27 cellular contexts compared by ENCODE assay signal in genomic region chr9:137951597-137952490, GRCh38.
"Had no signal": no experiment of that assay in that cellular context is flagged by ENCODE, and none has a peak within 500 bp of the region (broad histone marks: within the 10 kb centered on the region; RNA-seq: fewer than 3 reads in every experiment).

No MANE protein-coding gene starts in this region.

- H3K36me3 ChIP-seq: brain microvascular endothelial cell had no signal

- H3K4me1 Mint-ChIP-seq: activated CD4-positive, alpha-beta memory T cell treated with anti-CD3 and anti-CD28 coated beads, Interleukin-2, amount 10 ng/mL, durations not matched to agents 7 days and 5 days; activated CD8-positive, alpha-beta memory T cell treated with anti-CD3 and anti-CD28 coated beads, Interleukin-2, amount 10 ng/mL, durations not matched to agents 7 days and 5 days; activated naive CD8-positive, alpha-beta T cell treated with anti-CD3 and anti-CD28 coated beads for 36 hours had no signal

- H3K27me3 Mint-ChIP-seq: activated CD4-positive, alpha-beta memory T cell treated with anti-CD3 and anti-CD28 coated beads, Interleukin-2, amount 10 ng/mL, durations not matched to agents 7 days and 5 days; activated CD8-positive, alpha-beta memory T cell treated with anti-CD3 and anti-CD28 coated beads, Interleukin-2, amount 10 ng/mL, durations not matched to agents 7 days and 5 days had no signal

- H3K27me3 ChIP-seq: brain microvascular endothelial cell had no signal

- H3K4me3 Mint-ChIP-seq: activated CD4-positive, alpha-beta memory T cell treated with anti-CD3 and anti-CD28 coated beads, Interleukin-2, amount 10 ng/mL, durations not matched to agents 7 days and 5 days; activated CD8-positive, alpha-beta memory T cell treated with anti-CD3 and anti-CD28 coated beads, Interleukin-2, amount 10 ng/mL, durations not matched to agents 7 days and 5 days; activated naive CD8-positive, alpha-beta T cell treated with anti-CD3 and anti-CD28 coated beads for 36 hours had no signal

- ATAC-seq: activated CD8-positive, alpha-beta memory T cell treated with anti-CD3 and anti-CD28 coated beads, Interleukin-2, amount 10 ng/mL, durations not matched to agents 7 days and 5 days; K562; Panc1 had no signal

- H3K27ac Mint-ChIP-seq: activated CD4-positive, alpha-beta memory T cell treated with anti-CD3 and anti-CD28 coated beads, Interleukin-2, amount 10 ng/mL, durations not matched to agents 7 days and 5 days; activated CD8-positive, alpha-beta memory T cell treated with anti-CD3 and anti-CD28 coated beads, Interleukin-2, amount 10 ng/mL, durations not matched to agents 7 days and 5 days; activated naive CD8-positive, alpha-beta T cell treated with anti-CD3 and anti-CD28 coated beads for 36 hours had no signal

- DNase-seq: activated CD4-positive, alpha-beta memory T cell treated with anti-CD3 and anti-CD28 coated beads, Interleukin-2, amount 10 ng/mL, durations not matched to agents 7 days and 5 days; activated CD4-positive, alpha-beta T cell treated with anti-CD3 and anti-CD28 coated beads for 1 hour; activated CD4-positive, alpha-beta T cell treated with anti-CD3 and anti-CD28 coated beads for 48 hours; activated CD4-positive, CD25-positive, alpha-beta regulatory T cell; activated CD8-positive, alpha-beta memory T cell treated with anti-CD3 and anti-CD28 coated beads for 24 hours; activated CD8-positive, alpha-beta memory T cell treated with anti-CD3 and anti-CD28 coated beads, Interleukin-2, amount 10 ng/mL, durations not matched to agents 7 days and 5 days; activated CD8-positive, alpha-beta memory T cell treated with anti-CD3 and anti-CD28 coated beads, Interleukin-2, amount 50 U/mL, for 48 hours; activated effector memory CD4-positive, alpha-beta T cell treated with Interleukin-2 at 50 U/mL for 16 hours; activated naive CD4-positive, alpha-beta T cell treated with anti-CD3 and anti-CD28 coated beads, Interleukin-2, amount 50 U/mL, for 16 hours; activated naive CD8-positive, alpha-beta T cell treated with anti-CD3 and anti-CD28 coated beads for 36 hours; activated T-cell treated with anti-CD3 and anti-CD28 coated beads, Interleukin-2, amount 50 U/mL, for 48 hours; amniotic stem cell; aorta; brain microvascular endothelial cell; central memory CD4-positive, alpha-beta T cell; Karpas-422; NCI-H1105; NCI-H1417 treated with DMSO at 0.1 percent for 48 hours; NCI-H1694; NCI-H1930; NCI-H345; NCI-H524 treated with DMSO at 0.1 percent for 48 hours; SIG-M5; T1000; WERI-Rb-1 had no signal

- H3K36me3 Mint-ChIP-seq: activated CD8-positive, alpha-beta memory T cell treated with anti-CD3 and anti-CD28 coated beads, Interleukin-2, amount 10 ng/mL, durations not matched to agents 7 days and 5 days; activated naive CD8-positive, alpha-beta T cell treated with anti-CD3 and anti-CD28 coated beads for 36 hours had no signal

- H3K27ac ChIP-seq: brain microvascular endothelial cell, WERI-Rb-1 had no signal

- H3K4me3 ChIP-seq: K562 had no signal
